Comparison of ENCODE assay signal across 2 cellular contexts in genomic region chr7:28478661-28479060, GRCh38.
TF ChIP-seq lines count a peak whose summit lies in the region.

No MANE protein-coding gene starts in this region.

TF ChIP-seq in HEK293, 187 proteins besides CTCF, POLR2A, EP300 and RAD21 (continued from another document):
- TF ChIP-seq ZBTB44 (tag by site-specific recombination; IDR thresholded peaks at IDR 0.05) (no peak), PRDM4 (tag by site-specific recombination; IDR thresholded peaks at IDR 0.05) (no peak), PRDM6 (tag by site-specific recombination; IDR thresholded peaks at IDR 0.05) (0 out of 2 replicates have a peak, but pooled peaks have one; percentile 51), ZNF777 (tag by site-specific recombination; IDR thresholded peaks at IDR 0.05; ENCODE audit: borderline replicate concordance) (no peak), ZNF223 (tag by site-specific recombination; IDR thresholded peaks at IDR 0.05) (no peak), ZNF639 (tag by site-specific recombination; IDR thresholded peaks at IDR 0.05) (no peak), ZNF658 (tag by site-specific recombination; IDR thresholded peaks at IDR 0.05) (no peak), ZNF521 (tag by site-specific recombination; IDR thresholded peaks at IDR 0.05) (no peak), ZNF23 (tag by site-specific recombination; IDR thresholded peaks at IDR 0.05; ENCODE audit: borderline replicate concordance) (no peak), ZNF394 (tag by site-specific recombination; IDR thresholded peaks at IDR 0.05; ENCODE audit: borderline replicate concordance) (no peak)

TF ChIP-seq in GM12878, 131 proteins besides CTCF, POLR2A, EP300 and RAD21 (continued from another document):
- peak; percentile 46; the same call in 1 of the 2 replicates for TF ChIP-seq MTA2 (IDR thresholded peaks at IDR 0.05; ENCODE audit: low read depth)
- TF ChIP-seq JUND (IDR thresholded peaks at IDR 0.05; ENCODE audit: low read depth, low read length), result no peak
- TF ChIP-seq, protein P1, sequence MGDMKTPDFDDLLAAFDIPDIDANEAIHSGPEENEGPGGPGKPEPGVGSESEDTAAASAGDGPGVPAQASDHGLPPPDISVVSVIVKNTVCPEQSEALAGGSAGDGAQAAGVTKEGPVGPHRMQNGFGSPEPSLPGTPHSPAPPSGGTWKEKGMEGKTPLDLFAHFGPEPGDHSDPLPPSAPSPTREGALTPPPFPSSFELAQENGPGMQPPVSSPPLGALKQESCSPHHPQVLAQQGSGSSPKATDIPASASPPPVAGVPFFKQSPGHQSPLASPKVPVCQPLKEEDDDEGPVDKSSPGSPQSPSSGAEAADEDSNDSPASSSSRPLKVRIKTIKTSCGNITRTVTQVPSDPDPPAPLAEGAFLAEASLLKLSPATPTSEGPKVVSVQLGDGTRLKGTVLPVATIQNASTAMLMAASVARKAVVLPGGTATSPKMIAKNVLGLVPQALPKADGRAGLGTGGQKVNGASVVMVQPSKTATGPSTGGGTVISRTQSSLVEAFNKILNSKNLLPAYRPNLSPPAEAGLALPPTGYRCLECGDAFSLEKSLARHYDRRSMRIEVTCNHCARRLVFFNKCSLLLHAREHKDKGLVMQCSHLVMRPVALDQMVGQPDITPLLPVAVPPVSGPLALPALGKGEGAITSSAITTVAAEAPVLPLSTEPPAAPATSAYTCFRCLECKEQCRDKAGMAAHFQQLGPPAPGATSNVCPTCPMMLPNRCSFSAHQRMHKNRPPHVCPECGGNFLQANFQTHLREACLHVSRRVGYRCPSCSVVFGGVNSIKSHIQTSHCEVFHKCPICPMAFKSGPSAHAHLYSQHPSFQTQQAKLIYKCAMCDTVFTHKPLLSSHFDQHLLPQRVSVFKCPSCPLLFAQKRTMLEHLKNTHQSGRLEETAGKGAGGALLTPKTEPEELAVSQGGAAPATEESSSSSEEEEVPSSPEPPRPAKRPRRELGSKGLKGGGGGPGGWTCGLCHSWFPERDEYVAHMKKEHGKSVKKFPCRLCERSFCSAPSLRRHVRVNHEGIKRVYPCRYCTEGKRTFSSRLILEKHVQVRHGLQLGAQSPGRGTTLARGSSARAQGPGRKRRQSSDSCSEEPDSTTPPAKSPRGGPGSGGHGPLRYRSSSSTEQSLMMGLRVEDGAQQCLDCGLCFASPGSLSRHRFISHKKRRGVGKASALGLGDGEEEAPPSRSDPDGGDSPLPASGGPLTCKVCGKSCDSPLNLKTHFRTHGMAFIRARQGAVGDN (IDR thresholded peaks at IDR 0.05), result peak; percentile 43; the same call in 1 of the 2 replicates
